8 cellular contexts compared by ENCODE assay signal in the genomic region with DNA sequence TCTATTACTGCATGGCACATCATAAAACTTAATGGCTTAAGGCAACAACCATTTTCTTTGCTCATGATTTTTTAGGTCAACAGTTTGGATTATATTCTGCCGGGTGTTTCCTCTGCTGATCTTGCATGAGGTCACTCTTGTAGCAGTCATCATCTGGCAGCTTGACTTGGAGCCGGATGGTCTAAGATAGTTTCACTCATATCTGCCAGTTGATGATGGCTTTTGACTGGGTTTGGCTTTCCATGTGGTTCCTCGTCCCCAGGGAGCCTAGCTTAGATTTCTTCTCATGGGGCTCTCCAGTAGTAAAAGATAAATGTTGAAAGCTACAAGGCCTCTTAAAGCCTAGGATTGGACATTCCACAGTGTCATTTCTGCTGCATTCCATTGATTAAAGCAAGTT. TPM values are rescaled to one million over a fixed set of nuclear protein-coding genes. Genes with fewer than 3 reads are reported as not detected.
A peak's percentile ranks its signal among the peaks of the same experiment; 100 is the strongest.
DNase-seq lines count a peak whose midpoint lies in the region; ATAC-seq and TF ChIP-seq lines count a peak whose summit lies in the region.

No MANE protein-coding gene starts in this region.

- H3K79me2 ChIP-seq in Loucy (ENCODE audit: insufficient read depth, low read length), result peaks cover 95% of the 10 kb centered on the region

- H3K9me3 ChIP-seq in Loucy (ENCODE audit: insufficient read depth, low read depth, low read length) (no peaks in the 10 kb centered on the region), left lung (no peaks in the 10 kb centered on the region), endodermal cell (ENCODE audit: control insufficient read depth, low read length) (peaks cover 4% of the 10 kb centered on the region)

- intact Hi-C loops in left lung (cut with DNase I), result no loop called here

- peak overlapping the region; percentile 69 for H3K4me3 ChIP-seq in Loucy (ENCODE audit: low read length, poor library complexity, severe bottlenecking)
- H3K4me3 ChIP-seq in left lung, result no peak overlapping the region
- no peak overlapping the region for H3K4me3 ChIP-seq in endodermal cell (ENCODE audit: low read length)

- peak overlapping the region; percentile 85 for H3K4me2 ChIP-seq in Loucy (ENCODE audit: low read depth, low read length, poor library complexity, severe bottlenecking)

- H3K27me3 ChIP-seq in Loucy (ENCODE audit: insufficient read depth, low read length, poor library complexity, severe bottlenecking), result no peaks in the 10 kb centered on the region
- no peaks in the 10 kb centered on the region for H3K27me3 ChIP-seq in left lung
- H3K27me3 ChIP-seq in endodermal cell (ENCODE audit: control insufficient read depth, insufficient read depth, low read length, poor library complexity, severe bottlenecking), result no peaks in the 10 kb centered on the region

- H3K4me3 Mint-ChIP-seq in endodermal cell, result no peak overlapping the region

- H3K27me3 Mint-ChIP-seq in endodermal cell (ENCODE audit: insufficient read depth), result no peaks in the 10 kb centered on the region

- H3K9me2 ChIP-seq in Loucy (replicated peaks; ENCODE audit: low read depth, low read length), result no peaks in the 10 kb centered on the region

- peaks cover 2% of the 10 kb centered on the region for H3K9me3 Mint-ChIP-seq in endodermal cell

- H3K27ac ChIP-seq in left lung (peak overlapping the region; percentile 16 to 52), endodermal cell (ENCODE audit: low read depth, low read length) (no peak overlapping the region)

- peaks cover 2% of the 10 kb centered on the region; the same call in 1 of the 2 replicates for H3K36me3 ChIP-seq in Loucy (ENCODE audit: insufficient read depth, low read length)
- no peaks in the 10 kb centered on the region for H3K36me3 ChIP-seq in left lung
- no peaks in the 10 kb centered on the region for H3K36me3 ChIP-seq in endodermal cell (ENCODE audit: control insufficient read depth, insufficient read depth, low read length)

- no peak overlapping the region for H2AFZ ChIP-seq in Loucy (ENCODE audit: low read length)

- peaks cover 3% of the 10 kb centered on the region for H4K20me1 ChIP-seq in Loucy (ENCODE audit: insufficient read depth, low read length, poor library complexity, severe bottlenecking)

- TF ChIP-seq CTCF in Loucy (conservative IDR thresholded peaks at IDR 0.05; ENCODE audit: low read length) (no peak), left lung (IDR thresholded peaks at IDR 0.05) (no peak), endodermal cell (conservative IDR thresholded peaks at IDR 0.05) (no peak)

- DNase-seq in ELF-1 (ENCODE audit: low read depth, low spot score) (peak; percentile 10), astrocyte of the hippocampus (ENCODE audit: low read depth, low spot score) (peak; percentile 32), left lung (no peak), UCSD-AML1 (lab: John Stamatoyannopoulos, UW; ENCODE audit: unreplicated experiment) (no peak), iPS-NIHi11 (ENCODE audit: low spot score) (no peak), endodermal cell (no peak)

- H3K9ac ChIP-seq in Loucy (ENCODE audit: low read depth, low read length, poor library complexity, severe bottlenecking) (peak overlapping the region; percentile 75), endodermal cell (ENCODE audit: extremely low read depth, low read length, poor library complexity, severe bottlenecking) (no peak overlapping the region)

- peaks cover 73% of the 10 kb centered on the region for H3K4me1 ChIP-seq in Loucy (ENCODE audit: insufficient read depth, low read length, poor library complexity, severe bottlenecking)
- H3K4me1 ChIP-seq in left lung, result peaks cover 5 to 63% of the 10 kb centered on the region in 2 donors
- no peaks in the 10 kb centered on the region for H3K4me1 ChIP-seq in endodermal cell (ENCODE audit: control insufficient read depth, insufficient read depth, low read length)

- no peak overlapping the region for H3K27ac Mint-ChIP-seq in endodermal cell

- peaks cover 4% of the 10 kb centered on the region for H3K4me1 Mint-ChIP-seq in endodermal cell

- WGBS in endodermal cell (ENCODE audit: insufficient coverage in 1 of 2, insufficient read length in 1 of 2), 2 experiments, result 86 to 100% methylated on average over 2 to 3 of the region's 3 CpGs

- peak; percentile 48 for ATAC-seq in GM21576 (IDR thresholded peaks at IDR 0.05; ENCODE audit: unreplicated experiment)
- ATAC-seq in left lung, result peak; percentile 46

- peaks cover 7% of the 10 kb centered on the region for H3K36me3 Mint-ChIP-seq in endodermal cell (ENCODE audit: low read depth)

- H3F3A ChIP-seq in Loucy (ENCODE audit: low read depth), result peaks cover 11% of the 10 kb centered on the region; the same call in 1 of the 2 replicates

RNA-seq across cellular contexts. Expression of a gene that starts 27.4 kb away (rescaled TPM):
- total RNA-seq in left lung (10 to 100 TPM; 37.3 to 40.6 TPM), endodermal cell (10 to 100 TPM; 11.2 to 12.3 TPM)
- 6.3 TPM for polyA plus RNA-seq in endodermal cell (2013, experiment 1 of 2)
- polyA plus RNA-seq in endodermal cell (2013, experiment 2 of 2), result 6.3 TPM

Comparison
In these comparisons a context has a peak if more than half of its experiments do, and no peak if none do; other contexts are left out.
1. DNase-seq: peak in ELF-1 (single experiment) and astrocyte of the hippocampus (single experiment); none in left lung (0 of 2), UCSD-AML1 (single experiment), iPS-NIHi11 (single experiment) and endodermal cell (single experiment).